In genomic region chr16:85656351-85657266, GRCh38 we compare ENCODE assay signal across 1 cellular context.
TF ChIP-seq lines count a peak whose summit lies in the region.

No MANE protein-coding gene starts in this region.

TF ChIP-seq in HepG2, 621 proteins besides CTCF, POLR2A, EP300 and RAD21:
- TF ChIP-seq ZNF382 (CRISPR knock-in tag; IDR thresholded peaks at IDR 0.05; ENCODE audit: borderline replicate concordance): no peak
- TF ChIP-seq, protein P1, sequence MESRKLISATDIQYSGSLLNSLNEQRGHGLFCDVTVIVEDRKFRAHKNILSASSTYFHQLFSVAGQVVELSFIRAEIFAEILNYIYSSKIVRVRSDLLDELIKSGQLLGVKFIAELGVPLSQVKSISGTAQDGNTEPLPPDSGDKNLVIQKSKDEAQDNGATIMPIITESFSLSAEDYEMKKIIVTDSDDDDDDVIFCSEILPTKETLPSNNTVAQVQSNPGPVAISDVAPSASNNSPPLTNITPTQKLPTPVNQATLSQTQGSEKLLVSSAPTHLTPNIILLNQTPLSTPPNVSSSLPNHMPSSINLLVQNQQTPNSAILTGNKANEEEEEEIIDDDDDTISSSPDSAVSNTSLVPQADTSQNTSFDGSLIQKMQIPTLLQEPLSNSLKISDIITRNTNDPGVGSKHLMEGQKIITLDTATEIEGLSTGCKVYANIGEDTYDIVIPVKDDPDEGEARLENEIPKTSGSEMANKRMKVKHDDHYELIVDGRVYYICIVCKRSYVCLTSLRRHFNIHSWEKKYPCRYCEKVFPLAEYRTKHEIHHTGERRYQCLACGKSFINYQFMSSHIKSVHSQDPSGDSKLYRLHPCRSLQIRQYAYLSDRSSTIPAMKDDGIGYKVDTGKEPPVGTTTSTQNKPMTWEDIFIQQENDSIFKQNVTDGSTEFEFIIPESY (CRISPR knock-in tag; IDR thresholded peaks at IDR 0.05): peak; percentile 51; the same call in 1 of the 2 replicates
- TF ChIP-seq AGO2 (optimal IDR thresholded peaks at IDR 0.05; ENCODE audit: low read depth, low read length): peak; percentile 80
